8 cellular contexts compared by ENCODE assay signal in the genomic region with DNA sequence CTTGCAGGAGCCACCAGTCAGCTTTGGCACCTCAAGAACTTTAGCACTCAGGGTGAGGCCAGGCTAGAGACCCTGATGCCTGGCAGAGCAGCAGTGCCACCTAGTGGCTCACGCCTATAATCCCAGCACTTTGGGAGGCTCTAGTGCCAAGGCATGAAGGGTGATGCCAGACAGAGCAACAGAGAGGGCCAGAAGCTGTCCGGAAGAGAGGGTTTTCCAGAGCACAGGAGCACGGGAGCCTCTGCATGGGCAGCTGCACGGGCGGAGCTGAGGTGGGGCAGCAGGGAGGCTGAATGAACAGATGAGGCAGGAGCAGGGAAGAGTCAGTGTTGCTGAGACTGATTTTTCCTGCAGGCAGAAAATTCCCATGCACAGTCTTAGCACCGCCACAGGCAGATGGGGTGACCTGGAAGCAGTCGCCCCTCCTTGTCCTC. TPM values are rescaled to one million over a fixed set of nuclear protein-coding genes. Genes with fewer than 3 reads are reported as not detected.
DNase-seq lines count a peak whose midpoint lies in the region; ATAC-seq and TF ChIP-seq lines count a peak whose summit lies in the region.

No MANE protein-coding gene starts in this region.

- no peaks in the 10 kb centered on the region for H3K27me3 ChIP-seq in esophagus squamous epithelium

- peaks cover 9% of the 10 kb centered on the region for H3K27me3 Mint-ChIP-seq in nephron progenitor cell (ENCODE audit: low read depth, poor library complexity)

- TF ChIP-seq POLR2A in esophagus squamous epithelium (IDR thresholded peaks at IDR 0.05): no peak

- H3K36me3 ChIP-seq in esophagus squamous epithelium: no peaks in the 10 kb centered on the region

- no peaks in the 10 kb centered on the region for H3K9me3 ChIP-seq in esophagus squamous epithelium

- H3K4me3 ChIP-seq in esophagus squamous epithelium: no peak overlapping the region

- no peaks in the 10 kb centered on the region for H3K9me3 Mint-ChIP-seq in nephron progenitor cell

- H3K27ac ChIP-seq in esophagus squamous epithelium: no peak overlapping the region

- peak; percentile 77 for ATAC-seq in GM18868 (IDR thresholded peaks at IDR 0.05; ENCODE audit: unreplicated experiment)
- peak; percentile 76 for ATAC-seq in HG03342 (IDR thresholded peaks at IDR 0.05; ENCODE audit: unreplicated experiment)

- H3K4me1 Mint-ChIP-seq in nephron progenitor cell: peaks cover 23% of the 10 kb centered on the region

- peak; percentile 7 to 22 for DNase-seq in AML-193 (lab: John Stamatoyannopoulos, UW)
- DNase-seq in NOMO-1 (lab: John Stamatoyannopoulos, UW; ENCODE audit: unreplicated experiment in 2 of 2): peak; percentile 49 to 64
- DNase-seq in activated CD8-positive, alpha-beta memory T cell treated with anti-CD3 and anti-CD28 coated beads, Interleukin-2, amount 50 U/mL, for 48 hours: peak; percentile 80
- no peak for DNase-seq in esophagus squamous epithelium (lab: John Stamatoyannopoulos, UW)
- peak; percentile 73 for DNase-seq in nephron progenitor cell
- peak; percentile 53 for DNase-seq in stromal cell of bone marrow (ENCODE audit: low read depth)

- peaks cover 0 to 44% (median 7%) of the 10 kb centered on the region in 3 donors for H3K4me1 ChIP-seq in esophagus squamous epithelium

- intact Hi-C loops in esophagus squamous epithelium (cut with DNase I): loop anchor here (10.0 kb wide), 1 partner anchor 283 kb away; no protein-coding TSS in a partner anchor

- WGBS in esophagus squamous epithelium, 2 donors: 0 to 16% methylated on average over 5 to 6 of the region's 7 CpGs

- H3K36me3 Mint-ChIP-seq in nephron progenitor cell (ENCODE audit: low read depth): no peaks in the 10 kb centered on the region

- no peak overlapping the region for H3K27ac Mint-ChIP-seq in nephron progenitor cell

- no peak overlapping the region for H3K4me3 Mint-ChIP-seq in nephron progenitor cell

- TF ChIP-seq CTCF in esophagus squamous epithelium (IDR thresholded peaks at IDR 0.05) (peak in 5 of 6 experiments; percentile 64 to 80 (median 72)), nephron progenitor cell (IDR thresholded peaks at IDR 0.05) (peak; percentile 84)

RNA-seq across cellular contexts. Expression of gene MYH3, which starts 38.9 kb away (rescaled TPM):
- total RNA-seq in esophagus squamous epithelium: 1 to 10 TPM in 2 of 4 donors, under 1 TPM in 1, not detected in 1; 0.64 to 1.6 (median 1.5) TPM
